In genomic region chr4:185811509-185812364, GRCh38 we compare ENCODE assay signal across 8 cellular contexts. TPM values are rescaled to one million over a fixed set of nuclear protein-coding genes. Genes with fewer than 3 reads are reported as not detected.
DNase-seq lines count a peak whose midpoint lies in the region; ATAC-seq, FAIRE-seq and TF ChIP-seq lines count a peak whose summit lies in the region.

A gene with protein sequence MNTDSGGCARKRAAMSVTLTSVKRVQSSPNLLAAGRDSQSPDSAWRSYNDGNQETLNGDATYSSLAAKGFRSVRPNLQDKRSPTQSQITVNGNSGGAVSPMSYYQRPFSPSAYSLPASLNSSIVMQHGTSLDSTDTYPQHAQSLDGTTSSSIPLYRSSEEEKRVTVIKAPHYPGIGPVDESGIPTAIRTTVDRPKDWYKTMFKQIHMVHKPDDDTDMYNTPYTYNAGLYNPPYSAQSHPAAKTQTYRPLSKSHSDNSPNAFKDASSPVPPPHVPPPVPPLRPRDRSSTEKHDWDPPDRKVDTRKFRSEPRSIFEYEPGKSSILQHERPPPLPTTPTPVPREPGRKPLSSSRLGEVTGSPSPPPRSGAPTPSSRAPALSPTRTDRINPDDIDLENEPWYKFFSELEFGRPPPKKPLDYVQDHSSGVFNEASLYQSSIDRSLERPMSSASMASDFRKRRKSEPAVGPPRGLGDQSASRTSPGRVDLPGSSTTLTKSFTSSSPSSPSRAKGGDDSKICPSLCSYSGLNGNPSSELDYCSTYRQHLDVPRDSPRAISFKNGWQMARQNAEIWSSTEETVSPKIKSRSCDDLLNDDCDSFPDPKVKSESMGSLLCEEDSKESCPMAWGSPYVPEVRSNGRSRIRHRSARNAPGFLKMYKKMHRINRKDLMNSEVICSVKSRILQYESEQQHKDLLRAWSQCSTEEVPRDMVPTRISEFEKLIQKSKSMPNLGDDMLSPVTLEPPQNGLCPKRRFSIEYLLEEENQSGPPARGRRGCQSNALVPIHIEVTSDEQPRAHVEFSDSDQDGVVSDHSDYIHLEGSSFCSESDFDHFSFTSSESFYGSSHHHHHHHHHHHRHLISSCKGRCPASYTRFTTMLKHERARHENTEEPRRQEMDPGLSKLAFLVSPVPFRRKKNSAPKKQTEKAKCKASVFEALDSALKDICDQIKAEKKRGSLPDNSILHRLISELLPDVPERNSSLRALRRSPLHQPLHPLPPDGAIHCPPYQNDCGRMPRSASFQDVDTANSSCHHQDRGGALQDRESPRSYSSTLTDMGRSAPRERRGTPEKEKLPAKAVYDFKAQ (N-terminal part only) (minus strand): TSS chr4:185812194. CDS start chr4:185690571, 121,623 bp downstream.

- peak; percentile 97 for FAIRE-seq in GM12891 (lab: Jason Lieb, UNC)

- no peaks in the 10 kb centered on the region for H3K9me3 ChIP-seq in right cardiac atrium (ENCODE audit: control insufficient read depth, low read length)

- TF ChIP-seq POLR2A in GM12891 (IDR thresholded peaks at IDR 0.05; ENCODE audit: low read depth, low read length): no peak

- H3K27ac ChIP-seq in angular gyrus (ENCODE audit: low read depth, low read length) (peak within 1 kb of the TSS; percentile 53), right cardiac atrium (ENCODE audit: low read length) (peak within 1 kb of the TSS; percentile 95)

- intact Hi-C loops in right cardiac atrium (cut with DNase I): loop anchor here in 1 of 4 donors (10.0 kb wide), 1 partner anchor 167 kb away; no protein-coding TSS in a partner anchor

- peak within 1 kb of the TSS; percentile 73 for H3K4me3 ChIP-seq in right cardiac atrium (ENCODE audit: low read length)
- peak within 1 kb of the TSS; percentile 91 for H3K4me3 ChIP-seq in retinal pigment epithelial cell (ENCODE audit: low read length)

- CTCF ChIA-PET in HEK293T (lab: Yijun Ruan, JAX): interaction anchor here (0.6 to 1.1 kb wide), 4 partner anchors 13 to 171 kb away, joined by 3 to 5 read pairs (median 4); no protein-coding TSS in a partner anchor

- POLR2A ChIA-PET in HEK293T (lab: Yijun Ruan, JAX): interaction anchor here (0.8 to 1.5 kb wide), 9 partner anchors 9 to 114 kb away, joined by 3 to 6 read pairs (median 5); no protein-coding TSS in a partner anchor

- DNase-seq in GM12891 (ENCODE audit: insufficient read length, low spot score) (peak; percentile 37), HEK293T (ENCODE audit: extremely low spot score) (peak; percentile 21), NCI-H1092 treated with DMSO at 0.1 percent for 48 hours (lab: John Stamatoyannopoulos, UW) (peak; percentile 84), right cardiac atrium (peak in 1 of 3 donors; percentile 62), retinal pigment epithelial cell (ENCODE audit: low read depth) (peak; percentile 85)
- DNase-seq in activated naive CD4-positive, alpha-beta T cell treated with Interleukin-2 at 50 U/mL for 16 hours: no peak
- DNase-seq in activated CD4-positive, CD25-positive, alpha-beta regulatory T cell (lab: John Stamatoyannopoulos, UW): no peak

- ATAC-seq in right cardiac atrium: peak; percentile 84 to 85

- H3K4me1 ChIP-seq in right cardiac atrium (ENCODE audit: control insufficient read depth, insufficient read depth, low read length): no peaks in the 10 kb centered on the region

- no peaks in the 10 kb centered on the region for H3K27me3 ChIP-seq in right cardiac atrium (ENCODE audit: control insufficient read depth, insufficient read depth)

- TF ChIP-seq CTCF in retinal pigment epithelial cell (conservative IDR thresholded peaks at IDR 0.05; ENCODE audit: low read depth, low read length): no peak

- WGBS in right cardiac atrium: 23% methylated on average over 20 of the region's 20 CpGs

TF ChIP-seq in GM12891, 5 proteins besides CTCF, POLR2A, EP300 and RAD21:
- TF ChIP-seq PAX5 (IDR thresholded peaks at IDR 0.05; ENCODE audit: insufficient read depth, low read length, severe bottlenecking): peak; percentile 87
- TF ChIP-seq POLR2AphosphoS5 (IDR thresholded peaks at IDR 0.05; ENCODE audit: low read depth, low read length): no peak
TF ChIP-seq in GM12891: peak in this region for 1.

TF ChIP-seq in HEK293T, 16 proteins besides CTCF, POLR2A, EP300 and RAD21:
- TF ChIP-seq NFRKB (IDR thresholded peaks at IDR 0.05) (no peak), FOXK2 (IDR thresholded peaks at IDR 0.05) (no peak), TARDBP (IDR thresholded peaks at IDR 0.05) (no peak), LEF1 (IDR thresholded peaks at IDR 0.05; ENCODE audit: borderline replicate concordance) (no peak), CTBP1 (IDR thresholded peaks at IDR 0.05; ENCODE audit: borderline replicate concordance) (no peak), SP1 (IDR thresholded peaks at IDR 0.05) (no peak), HDGF (IDR thresholded peaks at IDR 0.05; ENCODE audit: borderline replicate concordance) (no peak), SUZ12 (IDR thresholded peaks at IDR 0.05) (no peak), FOXA1 (IDR thresholded peaks at IDR 0.05) (no peak), FOXM1 (IDR thresholded peaks at IDR 0.05; ENCODE audit: borderline replicate concordance) (no peak), BHLHE40 (IDR thresholded peaks at IDR 0.05; ENCODE audit: borderline replicate concordance) (no peak), L3MBTL2 (conservative IDR thresholded peaks at IDR 0.05) (no peak), ZNF384 (IDR thresholded peaks at IDR 0.05) (no peak), PKNOX1 (IDR thresholded peaks at IDR 0.05) (no peak), ELF4 (IDR thresholded peaks at IDR 0.05) (no peak), ARNT (IDR thresholded peaks at IDR 0.05) (no peak)

RNA-seq across cellular contexts. Expression of the gene that starts here (rescaled TPM):
- 0.24 TPM for polyA plus RNA-seq in GM12891 (2012; ENCODE audit: low read depth, missing spikeins)
- 100 to 1,000 TPM; 578 to 776 (median 669) TPM for total RNA-seq in right cardiac atrium
- polyA plus RNA-seq in right cardiac atrium: 181 TPM

Comparison
In these comparisons a context has a peak if more than half of its experiments do, and no peak if none do; other contexts are left out.
1. DNase-seq: peak in GM12891 (single experiment), HEK293T (single experiment), NCI-H1092 treated with DMSO at 0.1 percent for 48 hours (single experiment) and retinal pigment epithelial cell (single experiment); none in activated naive CD4-positive, alpha-beta T cell treated with Interleukin-2 at 50 U/mL for 16 hours (single experiment) and activated CD4-positive, CD25-positive, alpha-beta regulatory T cell (0 of 4).